ENCODE assay signal across 1 cellular context in the genomic region with DNA sequence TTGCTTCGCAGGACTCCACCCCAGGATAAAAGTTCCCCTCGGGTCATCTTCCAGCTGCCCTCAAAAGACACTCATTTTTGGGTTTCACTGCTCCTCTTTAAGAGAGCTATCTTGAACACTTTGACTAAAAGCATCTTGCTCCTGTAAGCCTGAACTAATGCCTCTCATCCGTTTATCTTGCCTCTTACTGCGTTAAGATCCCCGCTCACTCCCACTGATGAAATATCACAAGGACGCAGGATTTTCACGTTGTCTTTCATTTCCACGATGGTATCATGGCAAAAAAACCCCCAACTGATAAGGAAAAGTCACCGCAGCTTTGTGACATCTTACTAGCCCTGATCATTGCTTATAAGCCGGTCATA.
TF ChIP-seq lines count a peak whose summit lies in the region.

No MANE protein-coding gene starts in this region.

TF ChIP-seq in K562, 482 proteins besides CTCF, POLR2A, EP300 and RAD21 (continues in another document):
- TF ChIP-seq, protein P1, sequence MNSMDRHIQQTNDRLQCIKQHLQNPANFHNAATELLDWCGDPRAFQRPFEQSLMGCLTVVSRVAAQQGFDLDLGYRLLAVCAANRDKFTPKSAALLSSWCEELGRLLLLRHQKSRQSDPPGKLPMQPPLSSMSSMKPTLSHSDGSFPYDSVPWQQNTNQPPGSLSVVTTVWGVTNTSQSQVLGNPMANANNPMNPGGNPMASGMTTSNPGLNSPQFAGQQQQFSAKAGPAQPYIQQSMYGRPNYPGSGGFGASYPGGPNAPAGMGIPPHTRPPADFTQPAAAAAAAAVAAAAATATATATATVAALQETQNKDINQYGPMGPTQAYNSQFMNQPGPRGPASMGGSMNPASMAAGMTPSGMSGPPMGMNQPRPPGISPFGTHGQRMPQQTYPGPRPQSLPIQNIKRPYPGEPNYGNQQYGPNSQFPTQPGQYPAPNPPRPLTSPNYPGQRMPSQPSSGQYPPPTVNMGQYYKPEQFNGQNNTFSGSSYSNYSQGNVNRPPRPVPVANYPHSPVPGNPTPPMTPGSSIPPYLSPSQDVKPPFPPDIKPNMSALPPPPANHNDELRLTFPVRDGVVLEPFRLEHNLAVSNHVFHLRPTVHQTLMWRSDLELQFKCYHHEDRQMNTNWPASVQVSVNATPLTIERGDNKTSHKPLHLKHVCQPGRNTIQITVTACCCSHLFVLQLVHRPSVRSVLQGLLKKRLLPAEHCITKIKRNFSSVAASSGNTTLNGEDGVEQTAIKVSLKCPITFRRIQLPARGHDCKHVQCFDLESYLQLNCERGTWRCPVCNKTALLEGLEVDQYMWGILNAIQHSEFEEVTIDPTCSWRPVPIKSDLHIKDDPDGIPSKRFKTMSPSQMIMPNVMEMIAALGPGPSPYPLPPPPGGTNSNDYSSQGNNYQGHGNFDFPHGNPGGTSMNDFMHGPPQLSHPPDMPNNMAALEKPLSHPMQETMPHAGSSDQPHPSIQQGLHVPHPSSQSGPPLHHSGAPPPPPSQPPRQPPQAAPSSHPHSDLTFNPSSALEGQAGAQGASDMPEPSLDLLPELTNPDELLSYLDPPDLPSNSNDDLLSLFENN (IDR thresholded peaks at IDR 0.05; ENCODE audit: low read depth in 2 of 2, low read length in 2 of 2) = no peak
- TF ChIP-seq, protein P2, sequence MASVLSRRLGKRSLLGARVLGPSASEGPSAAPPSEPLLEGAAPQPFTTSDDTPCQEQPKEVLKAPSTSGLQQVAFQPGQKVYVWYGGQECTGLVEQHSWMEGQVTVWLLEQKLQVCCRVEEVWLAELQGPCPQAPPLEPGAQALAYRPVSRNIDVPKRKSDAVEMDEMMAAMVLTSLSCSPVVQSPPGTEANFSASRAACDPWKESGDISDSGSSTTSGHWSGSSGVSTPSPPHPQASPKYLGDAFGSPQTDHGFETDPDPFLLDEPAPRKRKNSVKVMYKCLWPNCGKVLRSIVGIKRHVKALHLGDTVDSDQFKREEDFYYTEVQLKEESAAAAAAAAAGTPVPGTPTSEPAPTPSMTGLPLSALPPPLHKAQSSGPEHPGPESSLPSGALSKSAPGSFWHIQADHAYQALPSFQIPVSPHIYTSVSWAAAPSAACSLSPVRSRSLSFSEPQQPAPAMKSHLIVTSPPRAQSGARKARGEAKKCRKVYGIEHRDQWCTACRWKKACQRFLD (CRISPR knock-in tag; IDR thresholded peaks at IDR 0.05) = no peak
- peak; percentile 69; the same call in 1 of the 2 replicates for TF ChIP-seq MTA1 (IDR thresholded peaks at IDR 0.05; ENCODE audit: borderline replicate concordance)
- no peak for TF ChIP-seq ETV5 (CRISPR knock-in tag; IDR thresholded peaks at IDR 0.05; ENCODE audit: low read depth)
- TF ChIP-seq, protein P3, sequence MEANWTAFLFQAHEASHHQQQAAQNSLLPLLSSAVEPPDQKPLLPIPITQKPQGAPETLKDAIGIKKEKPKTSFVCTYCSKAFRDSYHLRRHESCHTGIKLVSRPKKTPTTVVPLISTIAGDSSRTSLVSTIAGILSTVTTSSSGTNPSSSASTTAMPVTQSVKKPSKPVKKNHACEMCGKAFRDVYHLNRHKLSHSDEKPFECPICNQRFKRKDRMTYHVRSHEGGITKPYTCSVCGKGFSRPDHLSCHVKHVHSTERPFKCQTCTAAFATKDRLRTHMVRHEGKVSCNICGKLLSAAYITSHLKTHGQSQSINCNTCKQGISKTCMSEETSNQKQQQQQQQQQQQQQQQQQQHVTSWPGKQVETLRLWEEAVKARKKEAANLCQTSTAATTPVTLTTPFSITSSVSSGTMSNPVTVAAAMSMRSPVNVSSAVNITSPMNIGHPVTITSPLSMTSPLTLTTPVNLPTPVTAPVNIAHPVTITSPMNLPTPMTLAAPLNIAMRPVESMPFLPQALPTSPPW (CRISPR knock-in tag; IDR thresholded peaks at IDR 0.05) = peak; percentile 8; the same call in 1 of the 2 replicates
- TF ChIP-seq COPS2 (conservative IDR thresholded peaks at IDR 0.05) = no peak
- no peak for TF ChIP-seq ZNF444 (CRISPR knock-in tag; IDR thresholded peaks at IDR 0.05)
- TF ChIP-seq, protein P4, sequence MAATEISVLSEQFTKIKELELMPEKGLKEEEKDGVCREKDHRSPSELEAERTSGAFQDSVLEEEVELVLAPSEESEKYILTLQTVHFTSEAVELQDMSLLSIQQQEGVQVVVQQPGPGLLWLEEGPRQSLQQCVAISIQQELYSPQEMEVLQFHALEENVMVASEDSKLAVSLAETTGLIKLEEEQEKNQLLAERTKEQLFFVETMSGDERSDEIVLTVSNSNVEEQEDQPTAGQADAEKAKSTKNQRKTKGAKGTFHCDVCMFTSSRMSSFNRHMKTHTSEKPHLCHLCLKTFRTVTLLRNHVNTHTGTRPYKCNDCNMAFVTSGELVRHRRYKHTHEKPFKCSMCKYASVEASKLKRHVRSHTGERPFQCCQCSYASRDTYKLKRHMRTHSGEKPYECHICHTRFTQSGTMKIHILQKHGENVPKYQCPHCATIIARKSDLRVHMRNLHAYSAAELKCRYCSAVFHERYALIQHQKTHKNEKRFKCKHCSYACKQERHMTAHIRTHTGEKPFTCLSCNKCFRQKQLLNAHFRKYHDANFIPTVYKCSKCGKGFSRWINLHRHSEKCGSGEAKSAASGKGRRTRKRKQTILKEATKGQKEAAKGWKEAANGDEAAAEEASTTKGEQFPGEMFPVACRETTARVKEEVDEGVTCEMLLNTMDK (IDR thresholded peaks at IDR 0.05; ENCODE audit: borderline replicate concordance, insufficient read depth, low read depth, low read length, poor library complexity, severe bottlenecking) = no peak
- no peak for TF ChIP-seq RHOXF2B (CRISPR knock-in tag; conservative IDR thresholded peaks at IDR 0.05)
- TF ChIP-seq ZNF507 (tag; conservative IDR thresholded peaks at IDR 0.05) = no peak
- 0 out of 2 replicates have a peak, but pooled peaks have one; percentile 6 for TF ChIP-seq MTA2 (IDR thresholded peaks at IDR 0.05; ENCODE audit: low read depth)
- no peak; the same call in 1 of the 2 replicates for TF ChIP-seq SP1 (CRISPR knock-in tag; IDR thresholded peaks at IDR 0.05)
- peak; percentile 46 for TF ChIP-seq ARID1B (IDR thresholded peaks at IDR 0.05)
- TF ChIP-seq, protein P5, sequence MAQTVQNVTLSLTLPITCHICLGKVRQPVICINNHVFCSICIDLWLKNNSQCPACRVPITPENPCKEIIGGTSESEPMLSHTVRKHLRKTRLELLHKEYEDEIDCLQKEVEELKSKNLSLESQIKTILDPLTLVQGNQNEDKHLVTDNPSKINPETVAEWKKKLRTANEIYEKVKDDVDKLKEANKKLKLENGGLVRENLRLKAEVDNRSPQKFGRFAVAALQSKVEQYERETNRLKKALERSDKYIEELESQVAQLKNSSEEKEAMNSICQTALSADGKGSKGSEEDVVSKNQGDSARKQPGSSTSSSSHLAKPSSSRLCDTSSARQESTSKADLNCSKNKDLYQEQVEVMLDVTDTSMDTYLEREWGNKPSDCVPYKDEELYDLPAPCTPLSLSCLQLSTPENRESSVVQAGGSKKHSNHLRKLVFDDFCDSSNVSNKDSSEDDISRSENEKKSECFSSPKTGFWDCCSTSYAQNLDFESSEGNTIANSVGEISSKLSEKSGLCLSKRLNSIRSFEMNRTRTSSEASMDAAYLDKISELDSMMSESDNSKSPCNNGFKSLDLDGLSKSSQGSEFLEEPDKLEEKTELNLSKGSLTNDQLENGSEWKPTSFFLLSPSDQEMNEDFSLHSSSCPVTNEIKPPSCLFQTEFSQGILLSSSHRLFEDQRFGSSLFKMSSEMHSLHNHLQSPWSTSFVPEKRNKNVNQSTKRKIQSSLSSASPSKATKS (CRISPR knock-in tag; IDR thresholded peaks at IDR 0.05) = no peak
- TF ChIP-seq, protein P6, sequence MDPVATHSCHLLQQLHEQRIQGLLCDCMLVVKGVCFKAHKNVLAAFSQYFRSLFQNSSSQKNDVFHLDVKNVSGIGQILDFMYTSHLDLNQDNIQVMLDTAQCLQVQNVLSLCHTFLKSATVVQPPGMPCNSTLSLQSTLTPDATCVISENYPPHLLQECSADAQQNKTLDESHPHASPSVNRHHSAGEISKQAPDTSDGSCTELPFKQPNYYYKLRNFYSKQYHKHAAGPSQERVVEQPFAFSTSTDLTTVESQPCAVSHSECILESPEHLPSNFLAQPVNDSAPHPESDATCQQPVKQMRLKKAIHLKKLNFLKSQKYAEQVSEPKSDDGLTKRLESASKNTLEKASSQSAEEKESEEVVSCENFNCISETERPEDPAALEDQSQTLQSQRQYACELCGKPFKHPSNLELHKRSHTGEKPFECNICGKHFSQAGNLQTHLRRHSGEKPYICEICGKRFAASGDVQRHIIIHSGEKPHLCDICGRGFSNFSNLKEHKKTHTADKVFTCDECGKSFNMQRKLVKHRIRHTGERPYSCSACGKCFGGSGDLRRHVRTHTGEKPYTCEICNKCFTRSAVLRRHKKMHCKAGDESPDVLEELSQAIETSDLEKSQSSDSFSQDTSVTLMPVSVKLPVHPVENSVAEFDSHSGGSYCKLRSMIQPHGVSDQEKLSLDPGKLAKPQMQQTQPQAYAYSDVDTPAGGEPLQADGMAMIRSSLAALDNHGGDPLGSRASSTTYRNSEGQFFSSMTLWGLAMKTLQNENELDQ (CRISPR knock-in tag; IDR thresholded peaks at IDR 0.05; ENCODE audit: borderline replicate concordance) = no peak
- no peak for TF ChIP-seq ZNF124 (CRISPR knock-in tag; IDR thresholded peaks at IDR 0.05)
- TF ChIP-seq DPF2 (IDR thresholded peaks at IDR 0.05) = peak; percentile 76
- TF ChIP-seq CBFA2T3 (IDR thresholded peaks at IDR 0.05) = peak; percentile 35; the same call in 1 of the 2 replicates
- no peak for TF ChIP-seq CHD1 (IDR thresholded peaks at IDR 0.05; ENCODE audit: low read length)
- peak; percentile 65 for TF ChIP-seq CREM (IDR thresholded peaks at IDR 0.05; ENCODE audit: low read depth)
- TF ChIP-seq NBN (IDR thresholded peaks at IDR 0.05; ENCODE audit: low read depth) = 0 out of 2 replicates have a peak, but pooled peaks have one; percentile 41
- TF ChIP-seq, protein P7, sequence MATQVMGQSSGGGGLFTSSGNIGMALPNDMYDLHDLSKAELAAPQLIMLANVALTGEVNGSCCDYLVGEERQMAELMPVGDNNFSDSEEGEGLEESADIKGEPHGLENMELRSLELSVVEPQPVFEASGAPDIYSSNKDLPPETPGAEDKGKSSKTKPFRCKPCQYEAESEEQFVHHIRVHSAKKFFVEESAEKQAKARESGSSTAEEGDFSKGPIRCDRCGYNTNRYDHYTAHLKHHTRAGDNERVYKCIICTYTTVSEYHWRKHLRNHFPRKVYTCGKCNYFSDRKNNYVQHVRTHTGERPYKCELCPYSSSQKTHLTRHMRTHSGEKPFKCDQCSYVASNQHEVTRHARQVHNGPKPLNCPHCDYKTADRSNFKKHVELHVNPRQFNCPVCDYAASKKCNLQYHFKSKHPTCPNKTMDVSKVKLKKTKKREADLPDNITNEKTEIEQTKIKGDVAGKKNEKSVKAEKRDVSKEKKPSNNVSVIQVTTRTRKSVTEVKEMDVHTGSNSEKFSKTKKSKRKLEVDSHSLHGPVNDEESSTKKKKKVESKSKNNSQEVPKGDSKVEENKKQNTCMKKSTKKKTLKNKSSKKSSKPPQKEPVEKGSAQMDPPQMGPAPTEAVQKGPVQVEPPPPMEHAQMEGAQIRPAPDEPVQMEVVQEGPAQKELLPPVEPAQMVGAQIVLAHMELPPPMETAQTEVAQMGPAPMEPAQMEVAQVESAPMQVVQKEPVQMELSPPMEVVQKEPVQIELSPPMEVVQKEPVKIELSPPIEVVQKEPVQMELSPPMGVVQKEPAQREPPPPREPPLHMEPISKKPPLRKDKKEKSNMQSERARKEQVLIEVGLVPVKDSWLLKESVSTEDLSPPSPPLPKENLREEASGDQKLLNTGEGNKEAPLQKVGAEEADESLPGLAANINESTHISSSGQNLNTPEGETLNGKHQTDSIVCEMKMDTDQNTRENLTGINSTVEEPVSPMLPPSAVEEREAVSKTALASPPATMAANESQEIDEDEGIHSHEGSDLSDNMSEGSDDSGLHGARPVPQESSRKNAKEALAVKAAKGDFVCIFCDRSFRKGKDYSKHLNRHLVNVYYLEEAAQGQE (CRISPR knock-in tag; IDR thresholded peaks at IDR 0.05; ENCODE audit: low read depth) = no peak
- no peak for TF ChIP-seq XRCC4 (IDR thresholded peaks at IDR 0.05; ENCODE audit: extremely low read depth, insufficient read depth, insufficient read length)
- TF ChIP-seq ILF3 (IDR thresholded peaks at IDR 0.05; ENCODE audit: borderline replicate concordance) = no peak
- no peak for TF ChIP-seq CEBPB (tag; IDR thresholded peaks at IDR 0.05)
- TF ChIP-seq EZH2 (IDR thresholded peaks at IDR 0.05; ENCODE audit: borderline replicate concordance, low read depth, low read length) = no peak
- TF ChIP-seq WHSC1 (IDR thresholded peaks at IDR 0.05; ENCODE audit: low read length) = no peak
- 0 out of 2 replicates have a peak, but pooled peaks have one; percentile 15 for TF ChIP-seq CC2D1A (IDR thresholded peaks at IDR 0.05)
- TF ChIP-seq, protein P8, sequence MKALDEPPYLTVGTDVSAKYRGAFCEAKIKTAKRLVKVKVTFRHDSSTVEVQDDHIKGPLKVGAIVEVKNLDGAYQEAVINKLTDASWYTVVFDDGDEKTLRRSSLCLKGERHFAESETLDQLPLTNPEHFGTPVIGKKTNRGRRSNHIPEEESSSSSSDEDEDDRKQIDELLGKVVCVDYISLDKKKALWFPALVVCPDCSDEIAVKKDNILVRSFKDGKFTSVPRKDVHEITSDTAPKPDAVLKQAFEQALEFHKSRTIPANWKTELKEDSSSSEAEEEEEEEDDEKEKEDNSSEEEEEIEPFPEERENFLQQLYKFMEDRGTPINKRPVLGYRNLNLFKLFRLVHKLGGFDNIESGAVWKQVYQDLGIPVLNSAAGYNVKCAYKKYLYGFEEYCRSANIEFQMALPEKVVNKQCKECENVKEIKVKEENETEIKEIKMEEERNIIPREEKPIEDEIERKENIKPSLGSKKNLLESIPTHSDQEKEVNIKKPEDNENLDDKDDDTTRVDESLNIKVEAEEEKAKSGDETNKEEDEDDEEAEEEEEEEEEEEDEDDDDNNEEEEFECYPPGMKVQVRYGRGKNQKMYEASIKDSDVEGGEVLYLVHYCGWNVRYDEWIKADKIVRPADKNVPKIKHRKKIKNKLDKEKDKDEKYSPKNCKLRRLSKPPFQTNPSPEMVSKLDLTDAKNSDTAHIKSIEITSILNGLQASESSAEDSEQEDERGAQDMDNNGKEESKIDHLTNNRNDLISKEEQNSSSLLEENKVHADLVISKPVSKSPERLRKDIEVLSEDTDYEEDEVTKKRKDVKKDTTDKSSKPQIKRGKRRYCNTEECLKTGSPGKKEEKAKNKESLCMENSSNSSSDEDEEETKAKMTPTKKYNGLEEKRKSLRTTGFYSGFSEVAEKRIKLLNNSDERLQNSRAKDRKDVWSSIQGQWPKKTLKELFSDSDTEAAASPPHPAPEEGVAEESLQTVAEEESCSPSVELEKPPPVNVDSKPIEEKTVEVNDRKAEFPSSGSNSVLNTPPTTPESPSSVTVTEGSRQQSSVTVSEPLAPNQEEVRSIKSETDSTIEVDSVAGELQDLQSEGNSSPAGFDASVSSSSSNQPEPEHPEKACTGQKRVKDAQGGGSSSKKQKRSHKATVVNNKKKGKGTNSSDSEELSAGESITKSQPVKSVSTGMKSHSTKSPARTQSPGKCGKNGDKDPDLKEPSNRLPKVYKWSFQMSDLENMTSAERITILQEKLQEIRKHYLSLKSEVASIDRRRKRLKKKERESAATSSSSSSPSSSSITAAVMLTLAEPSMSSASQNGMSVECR (CRISPR knock-in tag; IDR thresholded peaks at IDR 0.05) = no peak
- 0 out of 2 replicates have a peak, but pooled peaks have one; percentile 10 for TF ChIP-seq ATF7 (IDR thresholded peaks at IDR 0.05)
- TF ChIP-seq GABPB2 (CRISPR knock-in tag; conservative IDR thresholded peaks at IDR 0.05) = no peak
- TF ChIP-seq MED1 (CRISPR knock-in tag; IDR thresholded peaks at IDR 0.05; ENCODE audit: borderline replicate concordance) = no peak
- TF ChIP-seq FOXK1 (CRISPR knock-in tag; IDR thresholded peaks at IDR 0.05; ENCODE audit: borderline replicate concordance) = no peak
- no peak for TF ChIP-seq KLF6 (CRISPR knock-in tag; IDR thresholded peaks at IDR 0.05; ENCODE audit: borderline replicate concordance)
- no peak for TF ChIP-seq ZNF57 (CRISPR knock-in tag; IDR thresholded peaks at IDR 0.05)
